ENCODE assay signal across 8 cellular contexts in genomic region chr17:51118330-51119195, GRCh38. TPM values are rescaled to one million over a fixed set of nuclear protein-coding genes. Genes with fewer than 3 reads are reported as not detected.
DNase-seq lines count a peak whose midpoint lies in the region; ATAC-seq and TF ChIP-seq lines count a peak whose summit lies in the region.

No MANE protein-coding gene starts in this region.

- H3K4me1 ChIP-seq in BLaER1 = peaks cover 39% of the 10 kb centered on the region
- H3K4me1 ChIP-seq in HUES64 (ENCODE audit: insufficient read depth, low read length) = peaks cover 8% of the 10 kb centered on the region; the same call in 1 of the 2 replicates
- H3K4me1 ChIP-seq in gastroesophageal sphincter = peaks cover 0 to 71% (median 25%) of the 10 kb centered on the region in 3 donors
- peaks cover 17 to 39% (median 23%) of the 10 kb centered on the region in 3 donors for H3K4me1 ChIP-seq in skeletal muscle tissue (ENCODE audit: control insufficient read depth in 3 of 3, insufficient read depth in 3 of 3, low read length in 3 of 3)

- no peak for TF ChIP-seq CTCF in gastroesophageal sphincter (IDR thresholded peaks at IDR 0.05)
- TF ChIP-seq CTCF in GM13976 (IDR thresholded peaks at IDR 0.05; ENCODE audit: borderline replicate concordance, control extremely low read depth, extremely low read depth, insufficient read depth, missing control alignments) = no peak

- H3K4me3 ChIP-seq in BLaER1 (peak overlapping the region; percentile 94), HUES64 (ENCODE audit: low read length) (peak overlapping the region; percentile 100), gastroesophageal sphincter (peak overlapping the region in 1 of 2 donors; percentile 76), skeletal muscle tissue (ENCODE audit: low read length in 3 of 3) (peak overlapping the region; percentile 79 to 100 (median 98))

- TF ChIP-seq EP300 in gastroesophageal sphincter (IDR thresholded peaks at IDR 0.05) = no peak

- H3K27ac ChIP-seq in BLaER1 (no peak overlapping the region), HUES64 (ENCODE audit: low read depth, low read length) (no peak overlapping the region), gastroesophageal sphincter (peak overlapping the region; percentile 6 to 100 (median 80)), skeletal muscle tissue (ENCODE audit: low read depth, low read length) (peak overlapping the region; percentile 98)

- no peaks in the 10 kb centered on the region for H3K27me3 ChIP-seq in BLaER1
- no peaks in the 10 kb centered on the region for H3K27me3 ChIP-seq in HUES64 (ENCODE audit: insufficient read depth, low read length)
- no peaks in the 10 kb centered on the region for H3K27me3 ChIP-seq in gastroesophageal sphincter
- no peaks in the 10 kb centered on the region for H3K27me3 ChIP-seq in skeletal muscle tissue (ENCODE audit: control insufficient read depth in 3 of 3, insufficient read depth in 3 of 3, low read length in 3 of 3)

- 94% methylated on average over 13 of the region's 14 CpGs for WGBS in HUES64
- 19 to 20% methylated on average over 8 to 9 of the region's 14 CpGs for WGBS in gastroesophageal sphincter (ENCODE audit: low coverage in 1 of 2), 2 donors

- no peaks in the 10 kb centered on the region for H3K36me3 ChIP-seq in BLaER1
- no peaks in the 10 kb centered on the region for H3K36me3 ChIP-seq in HUES64 (ENCODE audit: insufficient read depth, low read length)
- H3K36me3 ChIP-seq in gastroesophageal sphincter = no peaks in the 10 kb centered on the region
- H3K36me3 ChIP-seq in skeletal muscle tissue (ENCODE audit: control insufficient read depth in 3 of 3, insufficient read depth in 3 of 3, low read length in 3 of 3) = no peaks in the 10 kb centered on the region

- H3K4me2 ChIP-seq in BLaER1 = peak overlapping the region; percentile 95

- H3K9ac ChIP-seq in BLaER1 (peak overlapping the region; percentile 89), HUES64 (ENCODE audit: low read depth, low read length) (no peak overlapping the region), skeletal muscle tissue (ENCODE audit: low read depth in 1 of 3, low read length in 3 of 3) (peak overlapping the region; percentile 94 to 100 (median 97))

- H3K9me3 ChIP-seq in BLaER1 (no peaks in the 10 kb centered on the region), HUES64 (ENCODE audit: insufficient read depth, low read depth, low read length) (no peaks in the 10 kb centered on the region), gastroesophageal sphincter (no peaks in the 10 kb centered on the region), skeletal muscle tissue (ENCODE audit: control insufficient read depth in 3 of 3, low read length in 3 of 3) (no peaks in the 10 kb centered on the region)

- TF ChIP-seq POLR2A in gastroesophageal sphincter (IDR thresholded peaks at IDR 0.05) = no peak

- ATAC-seq in gastroesophageal sphincter (no peak), HG02840 (IDR thresholded peaks at IDR 0.05; ENCODE audit: low FRiP score, unreplicated experiment) (no peak), HG03521 (IDR thresholded peaks at IDR 0.05; ENCODE audit: unreplicated experiment) (no peak)

- in situ Hi-C loops in GM13976 (cut with MboI; ENCODE audit: low sequenced_read_pairs, unreplicated experiment) = no loop called here

- peaks cover 68% of the 10 kb centered on the region for H4K20me1 ChIP-seq in BLaER1

- DNase-seq in SHP77 treated with DMSO at 0.1 percent for 48 hours (lab: John Stamatoyannopoulos, UW) = peak; percentile 98
- DNase-seq in GM13976 (ENCODE audit: low spot score) = no peak

RNA-seq across cellular contexts. Expression of gene SPAG9, which starts 2.1 kb away (rescaled TPM):
- 31.1 TPM for polyA plus RNA-seq in HUES64 (2013, experiment 1 of 2)
- polyA plus RNA-seq in HUES64 (2013, experiment 2 of 2) = 32.3 TPM
- total RNA-seq in gastroesophageal sphincter (100 to 1,000 TPM in 1 of 4 donors, 10 to 100 TPM in 3; 85.2 to 110 (median 94.3) TPM), skeletal muscle tissue (92.9 TPM)

RNA-seq across cellular contexts. Expression of gene NME1, which starts 34.8 kb away (rescaled TPM):
- polyA plus RNA-seq in HUES64 (2013, experiment 1 of 2) = 229 TPM
- polyA plus RNA-seq in HUES64 (2013, experiment 2 of 2) = 203 TPM
- total RNA-seq in gastroesophageal sphincter = 10 to 100 TPM in 3 of 4 donors, 1 to 10 TPM in 1; 9.7 to 37.1 (median 29.1) TPM
- 44.9 TPM for total RNA-seq in skeletal muscle tissue

RNA-seq across cellular contexts. Expression of gene NME2, which starts 47.6 kb away (rescaled TPM):
- polyA plus RNA-seq in HUES64 (2013, experiment 1 of 2) = 529 TPM
- 477 TPM for polyA plus RNA-seq in HUES64 (2013, experiment 2 of 2)
- total RNA-seq in gastroesophageal sphincter (100 to 1,000 TPM; 321 to 410 (median 361) TPM), skeletal muscle tissue (240 TPM)

Comparison
In these comparisons a context has a peak if more than half of its experiments do, and no peak if none do; other contexts are left out.
1. H3K27ac ChIP-seq: peak in gastroesophageal sphincter (4 of 4) and skeletal muscle tissue (single experiment); none in BLaER1 (single experiment) and HUES64 (single experiment).